22 cellular contexts compared by ENCODE assay signal in genomic region chr21:23480591-23481270, GRCh38.
"Had no signal": no experiment of that assay in that cellular context is flagged by ENCODE, and none has a peak within 500 bp of the region (broad histone marks: within the 10 kb centered on the region; RNA-seq: fewer than 3 reads in every experiment).

No MANE protein-coding gene starts in this region.

- H3K27ac ChIP-seq: KMS-11, RWPE1 had no signal

- H3K9me3 Mint-ChIP-seq: IgD-negative memory B cell had no signal

- H3K4me2 ChIP-seq: KMS-11, SK-N-SH had no signal

- H3K4me3 ChIP-seq: K562 had no signal

- DNase-seq: Kasumi-1, MV-4-11, NCI-H1048, NCI-H1105, NCI-H1417, NCI-H1436 treated with DMSO at 0.1 percent for 48 hours, NCI-H1694, NCI-H187 treated with DMSO at 0.1 percent for 48 hours, NCI-H2029 treated with DMSO at 0.1 percent for 48 hours, NCI-H2171 treated with DMSO at 0.1 percent for 48 hours, NCI-H345, NCI-H446 treated with DMSO at 0.1 percent for 48 hours, NCI-H510A treated with DMSO at 0.1 percent for 48 hours, NCI-H526, SHP77, SK-N-SH had no signal

- ATAC-seq: K562, Panc1 had no signal

- H3K4me1 Mint-ChIP-seq: IgD-negative memory B cell had no signal

- H3K27ac Mint-ChIP-seq: IgD-negative memory B cell had no signal

- H3K9me3 ChIP-seq: SK-N-SH had no signal

- H3K9ac ChIP-seq: KMS-11, SK-N-SH had no signal

- FAIRE-seq: HTR-8/SVneo, K562 had no signal

- H3K27me3 Mint-ChIP-seq: IgD-negative memory B cell had no signal
